ENCODE assay signal across 8 cellular contexts in the genomic region with DNA sequence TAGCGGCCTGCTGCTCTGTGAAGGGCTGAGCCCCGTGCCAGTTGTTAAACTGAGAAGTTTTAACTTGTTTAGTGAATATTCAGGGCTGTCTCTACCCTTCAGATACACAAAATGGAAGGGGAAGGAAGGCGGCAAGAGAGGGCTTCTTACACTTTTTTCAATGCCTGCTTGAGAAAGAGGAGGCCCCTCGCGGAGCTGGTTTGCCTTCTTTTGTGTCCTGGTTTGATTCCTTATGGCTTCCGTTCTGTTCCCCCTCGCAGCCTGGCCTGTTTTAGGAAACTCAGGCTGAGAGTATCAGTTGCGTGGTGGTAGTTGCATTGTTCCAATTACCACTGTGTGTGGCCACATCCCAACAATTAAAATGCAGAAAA. TPM values are rescaled to one million over a fixed set of nuclear protein-coding genes. Genes with fewer than 3 reads are reported as not detected.
DNase-seq lines count a peak whose midpoint lies in the region; ATAC-seq lines count a peak whose summit lies in the region.

No MANE protein-coding gene starts in this region.

- no peaks in the 10 kb centered on the region for H3K27me3 ChIP-seq in stomach smooth muscle (ENCODE audit: control insufficient read depth in 1 of 2, insufficient read depth in 2 of 2, low read length in 2 of 2)

- peak overlapping the region; percentile 78 to 91 for H3K4me3 Mint-ChIP-seq in activated T-cell treated with anti-CD3 and anti-CD28 coated beads, Interleukin-2, amount 50 U/mL, for 72 hours
- peak overlapping the region; percentile 90 for H3K4me3 Mint-ChIP-seq in activated naive CD8-positive, alpha-beta T cell treated with anti-CD3 and anti-CD28 coated beads, Interleukin-2, amount 10 ng/mL, durations not matched to agents 7 days and 5 days
- peak overlapping the region; percentile 90 to 97 (median 93) for H3K4me3 Mint-ChIP-seq in immature natural killer cell

- H3K9me3 Mint-ChIP-seq in activated T-cell treated with anti-CD3 and anti-CD28 coated beads, Interleukin-2, amount 50 U/mL, for 72 hours: no peaks in the 10 kb centered on the region
- H3K9me3 Mint-ChIP-seq in activated naive CD8-positive, alpha-beta T cell treated with anti-CD3 and anti-CD28 coated beads, Interleukin-2, amount 10 ng/mL, durations not matched to agents 7 days and 5 days: no peaks in the 10 kb centered on the region
- H3K9me3 Mint-ChIP-seq in immature natural killer cell: peaks cover 0 to 2% (median 0%) of the 10 kb centered on the region in 6 donors

- ATAC-seq in activated T-cell treated with anti-CD3 and anti-CD28 coated beads, Interleukin-2, amount 50 U/mL, for 72 hours (replicated peaks in 1 of 2): no peak
- ATAC-seq in activated naive CD8-positive, alpha-beta T cell treated with anti-CD3 and anti-CD28 coated beads, Interleukin-2, amount 10 ng/mL, durations not matched to agents 7 days and 5 days (ENCODE audit: low read depth): no peak
- ATAC-seq in HG02973 (IDR thresholded peaks at IDR 0.05; ENCODE audit: unreplicated experiment) (no peak), HG03571 (IDR thresholded peaks at IDR 0.05; ENCODE audit: unreplicated experiment) (no peak), HG02678 (IDR thresholded peaks at IDR 0.05; ENCODE audit: unreplicated experiment) (no peak)

- peaks cover 9 to 12% of the 10 kb centered on the region in 2 donors for H3K36me3 ChIP-seq in stomach smooth muscle (ENCODE audit: control insufficient read depth in 2 of 2, insufficient read depth in 2 of 2, low read length in 2 of 2)

- DNase-seq in activated T-cell treated with anti-CD3 and anti-CD28 coated beads, Interleukin-2, amount 50 U/mL, for 72 hours: no peak
- DNase-seq in activated T-cell treated with anti-CD3 and anti-CD28 coated beads, Interleukin-2, amount 50 U/mL, for 1 hour: no peak
- DNase-seq in activated naive CD8-positive, alpha-beta T cell treated with anti-CD3 and anti-CD28 coated beads, Interleukin-2, amount 10 ng/mL, durations not matched to agents 7 days and 5 days: no peak
- no peak for DNase-seq in immature natural killer cell

- peak overlapping the region; percentile 99 for H3K27ac ChIP-seq in stomach smooth muscle (ENCODE audit: low read length)

- peak overlapping the region; percentile 98 for H3K27ac Mint-ChIP-seq in activated T-cell treated with anti-CD3 and anti-CD28 coated beads, Interleukin-2, amount 50 U/mL, for 72 hours
- H3K27ac Mint-ChIP-seq in activated naive CD8-positive, alpha-beta T cell treated with anti-CD3 and anti-CD28 coated beads, Interleukin-2, amount 10 ng/mL, durations not matched to agents 7 days and 5 days: peak overlapping the region; percentile 71
- H3K27ac Mint-ChIP-seq in immature natural killer cell: peak overlapping the region; percentile 85 to 96 (median 90)

- H3K36me3 Mint-ChIP-seq in activated T-cell treated with anti-CD3 and anti-CD28 coated beads, Interleukin-2, amount 50 U/mL, for 72 hours (ENCODE audit: insufficient read depth in 2 of 2): peaks cover 6 to 8% of the 10 kb centered on the region in 2 donors
- peaks cover 10% of the 10 kb centered on the region for H3K36me3 Mint-ChIP-seq in activated naive CD8-positive, alpha-beta T cell treated with anti-CD3 and anti-CD28 coated beads, Interleukin-2, amount 10 ng/mL, durations not matched to agents 7 days and 5 days
- peaks cover 0 to 14% (median 12%) of the 10 kb centered on the region in 3 donors for H3K36me3 Mint-ChIP-seq in immature natural killer cell

- H3K4me1 Mint-ChIP-seq in activated T-cell treated with anti-CD3 and anti-CD28 coated beads, Interleukin-2, amount 50 U/mL, for 72 hours (ENCODE audit: low read depth): peaks cover 48% of the 10 kb centered on the region
- peaks cover 24% of the 10 kb centered on the region for H3K4me1 Mint-ChIP-seq in activated naive CD8-positive, alpha-beta T cell treated with anti-CD3 and anti-CD28 coated beads, Interleukin-2, amount 10 ng/mL, durations not matched to agents 7 days and 5 days
- peaks cover 35 to 44% of the 10 kb centered on the region in 2 donors for H3K4me1 Mint-ChIP-seq in immature natural killer cell

- POLR2A ChIA-PET in activated naive CD8-positive, alpha-beta T cell treated with anti-CD3 and anti-CD28 coated beads, Interleukin-2, amount 10 ng/mL, durations not matched to agents 7 days and 5 days (lab: Charles Lee): interaction anchor here (0.8 to 6.7 kb wide), 6 partner anchors 12 to 161 kb away, joined by 3 to 132 read pairs (median 3); a partner anchor contains a TSS

- H3K9ac ChIP-seq in stomach smooth muscle (ENCODE audit: low read length in 2 of 2): peak overlapping the region; percentile 95 to 98

- no peaks in the 10 kb centered on the region for H3K27me3 Mint-ChIP-seq in activated T-cell treated with anti-CD3 and anti-CD28 coated beads, Interleukin-2, amount 50 U/mL, for 72 hours (ENCODE audit: low read depth)
- peaks cover 2% of the 10 kb centered on the region for H3K27me3 Mint-ChIP-seq in activated naive CD8-positive, alpha-beta T cell treated with anti-CD3 and anti-CD28 coated beads, Interleukin-2, amount 10 ng/mL, durations not matched to agents 7 days and 5 days
- H3K27me3 Mint-ChIP-seq in immature natural killer cell (ENCODE audit: low read depth in 3 of 3): peaks cover 14 to 22% (median 17%) of the 10 kb centered on the region in 3 donors

- no peaks in the 10 kb centered on the region for H3K9me3 ChIP-seq in stomach smooth muscle (ENCODE audit: control insufficient read depth in 2 of 2, low read length in 2 of 2)

- peak overlapping the region; percentile 94 to 97 for H3K4me3 ChIP-seq in stomach smooth muscle (ENCODE audit: low read length in 2 of 2)

- peaks cover 18% of the 10 kb centered on the region for H3K4me1 ChIP-seq in stomach smooth muscle (ENCODE audit: control insufficient read depth, insufficient read depth, low read length)

RNA-seq across cellular contexts. Expression of a gene that starts 1.0 kb away (rescaled TPM):
- 10 to 100 TPM; 39.1 to 44.7 TPM for total RNA-seq in activated T-cell treated with anti-CD3 and anti-CD28 coated beads, Interleukin-2, amount 50 U/mL, for 72 hours
- total RNA-seq in activated naive CD8-positive, alpha-beta T cell treated with anti-CD3 and anti-CD28 coated beads, Interleukin-2, amount 10 ng/mL, durations not matched to agents 7 days and 5 days: 10 to 100 TPM; 29.3 to 31.2 TPM
- polyA plus RNA-seq in immature natural killer cell: 10 to 100 TPM; 16.2 to 32.1 (median 25.2) TPM

RNA-seq across cellular contexts. Expression of a gene that starts 7.5 kb away (rescaled TPM):
- 10 to 100 TPM; 22.6 to 30.1 TPM for total RNA-seq in activated T-cell treated with anti-CD3 and anti-CD28 coated beads, Interleukin-2, amount 50 U/mL, for 72 hours
- 10 to 100 TPM; 11.9 to 13.2 TPM for total RNA-seq in activated naive CD8-positive, alpha-beta T cell treated with anti-CD3 and anti-CD28 coated beads, Interleukin-2, amount 10 ng/mL, durations not matched to agents 7 days and 5 days
- 1 to 10 TPM in 1 of 3 donors, under 1 TPM in 2; 0.19 to 2.3 (median 0.57) TPM for polyA plus RNA-seq in immature natural killer cell

RNA-seq across cellular contexts. Expression of a gene that starts 13.4 kb away (rescaled TPM):
- total RNA-seq in activated T-cell treated with anti-CD3 and anti-CD28 coated beads, Interleukin-2, amount 50 U/mL, for 72 hours: 10 to 100 TPM; 59.5 to 67.2 TPM
- total RNA-seq in activated naive CD8-positive, alpha-beta T cell treated with anti-CD3 and anti-CD28 coated beads, Interleukin-2, amount 10 ng/mL, durations not matched to agents 7 days and 5 days: 10 to 100 TPM; 63.0 to 70.8 TPM
- 10 to 100 TPM in 1 of 3 donors, 1 to 10 TPM in 2; 4.0 to 14.5 (median 7.2) TPM for polyA plus RNA-seq in immature natural killer cell
